ENCODE assay signal across 20 cellular contexts in the genomic region with DNA sequence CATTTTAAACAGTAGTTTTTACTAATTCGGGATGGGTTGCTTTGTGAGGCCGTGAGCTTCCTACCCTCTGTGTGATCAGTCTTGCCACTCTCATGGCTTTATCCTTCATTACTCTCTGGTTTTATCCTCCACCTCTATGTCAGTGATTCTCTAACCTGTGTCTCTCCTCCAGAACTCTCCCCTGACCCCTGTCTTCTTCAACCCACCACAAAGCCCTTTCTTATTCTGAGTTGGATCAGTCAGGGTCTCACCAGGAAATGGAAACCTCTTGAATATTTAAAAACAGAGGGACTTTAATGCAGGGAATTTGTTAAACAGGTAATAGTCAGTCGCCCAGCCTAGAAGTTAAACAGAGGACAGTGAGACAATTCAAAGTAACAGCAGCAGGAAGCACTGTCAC.
"Had no signal": no experiment of that assay in that cellular context is flagged by ENCODE, and none has a peak within 500 bp of the region (broad histone marks: within the 10 kb centered on the region; RNA-seq: fewer than 3 reads in every experiment).

No MANE protein-coding gene starts in this region.

- H3K9me3 ChIP-seq: ascending aorta, body of pancreas had no signal

- H3K27ac Mint-ChIP-seq: activated CD4-positive, alpha-beta memory T cell treated with anti-CD3 and anti-CD28 coated beads for 36 hours; activated CD4-positive, alpha-beta T cell treated with anti-CD3 and anti-CD28 coated beads, Interleukin-2, amount 10 ng/mL, durations not matched to agents 7 days and 5 days; T-helper 17 cell had no signal

- H3K4me3 ChIP-seq: ascending aorta, body of pancreas had no signal

- H3K4me1 ChIP-seq: body of pancreas had no signal

- H3K36me3 ChIP-seq: ascending aorta had no signal

- H3K27me3 ChIP-seq: ascending aorta, body of pancreas had no signal

- H3K9me3 Mint-ChIP-seq: activated CD4-positive, alpha-beta memory T cell treated with anti-CD3 and anti-CD28 coated beads for 36 hours had no signal

- H3K4me3 Mint-ChIP-seq: activated CD4-positive, alpha-beta memory T cell treated with anti-CD3 and anti-CD28 coated beads for 36 hours; activated CD4-positive, alpha-beta T cell treated with anti-CD3 and anti-CD28 coated beads, Interleukin-2, amount 10 ng/mL, durations not matched to agents 7 days and 5 days; T-helper 17 cell had no signal

- DNase-seq: activated CD4-positive, alpha-beta memory T cell treated with anti-CD3 and anti-CD28 coated beads for 36 hours; activated CD4-positive, alpha-beta T cell treated with anti-CD3 and anti-CD28 coated beads, Interleukin-2, amount 10 ng/mL, durations not matched to agents 7 days and 5 days; activated CD4-positive, CD25-positive, alpha-beta regulatory T cell; activated CD8-positive, alpha-beta memory T cell treated with anti-CD3 and anti-CD28 coated beads, Interleukin-2, amount 50 U/mL, for 4 hours; activated naive CD4-positive, alpha-beta T cell treated with anti-CD3 and anti-CD28 coated beads, Interleukin-2, amount 50 U/mL, for 16 hours; amniotic stem cell; body of pancreas; central memory CD4-positive, alpha-beta T cell; Kasumi-1; NCI-H1048; NCI-H146; NCI-H187 treated with DMSO at 0.1 percent for 48 hours; NCI-H2081 treated with DMSO at 0.1 percent for 48 hours; NCI-H446; NCI-H524; PC-3; SHP77 treated with DMSO at 0.1 percent for 48 hours; T-helper 17 cell; T-helper 9 cell had no signal

- H3K36me3 Mint-ChIP-seq: activated CD4-positive, alpha-beta memory T cell treated with anti-CD3 and anti-CD28 coated beads for 36 hours had no signal

- H3K27ac ChIP-seq: ascending aorta, body of pancreas had no signal

- ATAC-seq: body of pancreas, PC-3, T-helper 17 cell had no signal
